Comparison of ENCODE assay signal across 1 cellular context in the genomic region with DNA sequence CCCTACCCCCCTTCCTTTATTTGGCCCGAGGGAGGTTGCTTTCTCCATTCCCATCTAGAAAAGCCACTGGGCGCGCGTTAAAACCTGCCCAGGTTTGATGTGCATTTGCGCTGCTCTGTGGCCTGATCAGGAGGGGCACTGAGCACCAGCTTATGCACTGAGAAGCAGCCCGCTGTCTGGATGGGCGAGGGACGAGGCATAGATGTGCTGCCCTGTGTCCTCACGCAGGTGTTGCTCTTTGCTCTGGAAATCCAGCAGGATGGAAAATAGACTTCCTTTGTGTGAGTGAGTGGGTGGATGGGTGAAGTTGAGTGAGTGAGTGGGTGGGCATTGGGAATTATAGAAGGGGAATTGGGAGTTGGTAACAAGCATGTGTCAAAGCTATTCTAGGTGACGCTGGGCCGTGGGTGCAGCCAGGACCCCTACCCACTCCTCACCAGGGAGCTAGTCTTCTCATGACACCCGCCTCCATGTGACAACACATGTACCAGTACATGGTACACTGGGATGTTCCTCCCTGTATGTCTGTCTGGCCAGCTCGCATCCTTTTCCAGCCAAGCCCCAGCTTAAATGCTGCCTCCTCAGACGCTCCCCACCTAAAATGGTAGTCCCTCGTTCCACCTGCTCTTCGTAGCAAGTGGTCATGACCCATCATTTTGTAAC.
TF ChIP-seq lines count a peak whose summit lies in the region.

No MANE protein-coding gene starts in this region.

TF ChIP-seq in GM12878, 131 proteins besides CTCF, POLR2A, EP300 and RAD21 (continued from another document):
- TF ChIP-seq, protein P1, sequence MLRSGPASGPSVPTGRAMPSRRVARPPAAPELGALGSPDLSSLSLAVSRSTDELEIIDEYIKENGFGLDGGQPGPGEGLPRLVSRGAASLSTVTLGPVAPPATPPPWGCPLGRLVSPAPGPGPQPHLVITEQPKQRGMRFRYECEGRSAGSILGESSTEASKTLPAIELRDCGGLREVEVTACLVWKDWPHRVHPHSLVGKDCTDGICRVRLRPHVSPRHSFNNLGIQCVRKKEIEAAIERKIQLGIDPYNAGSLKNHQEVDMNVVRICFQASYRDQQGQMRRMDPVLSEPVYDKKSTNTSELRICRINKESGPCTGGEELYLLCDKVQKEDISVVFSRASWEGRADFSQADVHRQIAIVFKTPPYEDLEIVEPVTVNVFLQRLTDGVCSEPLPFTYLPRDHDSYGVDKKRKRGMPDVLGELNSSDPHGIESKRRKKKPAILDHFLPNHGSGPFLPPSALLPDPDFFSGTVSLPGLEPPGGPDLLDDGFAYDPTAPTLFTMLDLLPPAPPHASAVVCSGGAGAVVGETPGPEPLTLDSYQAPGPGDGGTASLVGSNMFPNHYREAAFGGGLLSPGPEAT (IDR thresholded peaks at IDR 0.05; ENCODE audit: low read depth), result no peak
- no peak for TF ChIP-seq FOXM1 (IDR thresholded peaks at IDR 0.05; ENCODE audit: low read depth, low read length)
- TF ChIP-seq MXI1 (IDR thresholded peaks at IDR 0.05; ENCODE audit: low read depth, low read length), result no peak
- TF ChIP-seq, protein P2, sequence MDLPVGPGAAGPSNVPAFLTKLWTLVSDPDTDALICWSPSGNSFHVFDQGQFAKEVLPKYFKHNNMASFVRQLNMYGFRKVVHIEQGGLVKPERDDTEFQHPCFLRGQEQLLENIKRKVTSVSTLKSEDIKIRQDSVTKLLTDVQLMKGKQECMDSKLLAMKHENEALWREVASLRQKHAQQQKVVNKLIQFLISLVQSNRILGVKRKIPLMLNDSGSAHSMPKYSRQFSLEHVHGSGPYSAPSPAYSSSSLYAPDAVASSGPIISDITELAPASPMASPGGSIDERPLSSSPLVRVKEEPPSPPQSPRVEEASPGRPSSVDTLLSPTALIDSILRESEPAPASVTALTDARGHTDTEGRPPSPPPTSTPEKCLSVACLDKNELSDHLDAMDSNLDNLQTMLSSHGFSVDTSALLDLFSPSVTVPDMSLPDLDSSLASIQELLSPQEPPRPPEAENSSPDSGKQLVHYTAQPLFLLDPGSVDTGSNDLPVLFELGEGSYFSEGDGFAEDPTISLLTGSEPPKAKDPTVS (IDR thresholded peaks at IDR 0.05; ENCODE audit: low read depth, low read length), result no peak
- TF ChIP-seq, protein P3, sequence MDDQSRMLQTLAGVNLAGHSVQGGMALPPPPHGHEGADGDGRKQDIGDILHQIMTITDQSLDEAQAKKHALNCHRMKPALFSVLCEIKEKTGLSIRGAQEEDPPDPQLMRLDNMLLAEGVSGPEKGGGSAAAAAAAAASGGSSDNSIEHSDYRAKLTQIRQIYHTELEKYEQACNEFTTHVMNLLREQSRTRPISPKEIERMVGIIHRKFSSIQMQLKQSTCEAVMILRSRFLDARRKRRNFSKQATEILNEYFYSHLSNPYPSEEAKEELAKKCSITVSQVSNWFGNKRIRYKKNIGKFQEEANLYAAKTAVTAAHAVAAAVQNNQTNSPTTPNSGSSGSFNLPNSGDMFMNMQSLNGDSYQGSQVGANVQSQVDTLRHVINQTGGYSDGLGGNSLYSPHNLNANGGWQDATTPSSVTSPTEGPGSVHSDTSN (IDR thresholded peaks at IDR 0.05; ENCODE audit: insufficient replicate concordance, low read depth, low read length), result no peak
- TF ChIP-seq, protein P4, sequence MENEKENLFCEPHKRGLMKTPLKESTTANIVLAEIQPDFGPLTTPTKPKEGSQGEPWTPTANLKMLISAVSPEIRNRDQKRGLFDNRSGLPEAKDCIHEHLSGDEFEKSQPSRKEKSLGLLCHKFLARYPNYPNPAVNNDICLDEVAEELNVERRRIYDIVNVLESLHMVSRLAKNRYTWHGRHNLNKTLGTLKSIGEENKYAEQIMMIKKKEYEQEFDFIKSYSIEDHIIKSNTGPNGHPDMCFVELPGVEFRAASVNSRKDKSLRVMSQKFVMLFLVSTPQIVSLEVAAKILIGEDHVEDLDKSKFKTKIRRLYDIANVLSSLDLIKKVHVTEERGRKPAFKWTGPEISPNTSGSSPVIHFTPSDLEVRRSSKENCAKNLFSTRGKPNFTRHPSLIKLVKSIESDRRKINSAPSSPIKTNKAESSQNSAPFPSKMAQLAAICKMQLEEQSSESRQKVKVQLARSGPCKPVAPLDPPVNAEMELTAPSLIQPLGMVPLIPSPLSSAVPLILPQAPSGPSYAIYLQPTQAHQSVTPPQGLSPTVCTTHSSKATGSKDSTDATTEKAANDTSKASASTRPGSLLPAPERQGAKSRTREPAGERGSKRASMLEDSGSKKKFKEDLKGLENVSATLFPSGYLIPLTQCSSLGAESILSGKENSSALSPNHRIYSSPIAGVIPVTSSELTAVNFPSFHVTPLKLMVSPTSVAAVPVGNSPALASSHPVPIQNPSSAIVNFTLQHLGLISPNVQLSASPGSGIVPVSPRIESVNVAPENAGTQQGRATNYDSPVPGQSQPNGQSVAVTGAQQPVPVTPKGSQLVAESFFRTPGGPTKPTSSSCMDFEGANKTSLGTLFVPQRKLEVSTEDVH (IDR thresholded peaks at IDR 0.05; ENCODE audit: low read depth, partially characterized antibody), result no peak
- TF ChIP-seq TAF1 (IDR thresholded peaks at IDR 0.05; ENCODE audit: borderline replicate concordance, low read depth, low read length), result no peak
- no peak for TF ChIP-seq HDGF (IDR thresholded peaks at IDR 0.05)
- TF ChIP-seq TBL1XR1 (IDR thresholded peaks at IDR 0.05; ENCODE audit: low read depth, low read length), result no peak
TF ChIP-seq in GM12878: peak in this region for 0.
